Comparison of ENCODE assay signal across 10 cellular contexts in genomic region chr15:77527164-77527778, GRCh38.
DNase-seq lines count a peak whose midpoint lies in the region; ATAC-seq and TF ChIP-seq lines count a peak whose summit lies in the region.
"Had no signal": no experiment of that assay in that cellular context is flagged by ENCODE, and none has a peak within 500 bp of the region (broad histone marks: within the 10 kb centered on the region; RNA-seq: fewer than 3 reads in every experiment).

No MANE protein-coding gene starts in this region.

- CTCF ChIA-PET in activated naive CD4-positive, alpha-beta T cell treated with anti-CD3 and anti-CD28 coated beads, Interleukin-2, amount 10 ng/mL, durations not matched to agents 7 days and 5 days (lab: Charles Lee), result interaction anchor here (0.6 to 3.2 kb wide), 3 partner anchors 16 to 1039 kb away, joined by 3 to 12 read pairs (median 3); no protein-coding TSS in a partner anchor

- H3K9me3 Mint-ChIP-seq in activated naive CD4-positive, alpha-beta T cell treated with anti-CD3 and anti-CD28 coated beads, Interleukin-2, amount 10 ng/mL, durations not matched to agents 7 days and 5 days, result no peaks in the 10 kb centered on the region

- H3K27me3 ChIP-seq in SJCRH30 (no peaks in the 10 kb centered on the region), left ventricle myocardium inferior (ENCODE audit: low read depth) (no peaks in the 10 kb centered on the region), stomach smooth muscle (ENCODE audit: control insufficient read depth in 1 of 2, insufficient read depth in 2 of 2, low read length in 2 of 2) (no peaks in the 10 kb centered on the region)

- H3K36me3 Mint-ChIP-seq in activated naive CD4-positive, alpha-beta T cell treated with anti-CD3 and anti-CD28 coated beads, Interleukin-2, amount 10 ng/mL, durations not matched to agents 7 days and 5 days, result no peaks in the 10 kb centered on the region

- no peaks in the 10 kb centered on the region for H3K36me3 ChIP-seq in SJCRH30
- H3K36me3 ChIP-seq in left ventricle myocardium inferior, result no peaks in the 10 kb centered on the region
- no peaks in the 10 kb centered on the region for H3K36me3 ChIP-seq in stomach smooth muscle (ENCODE audit: control insufficient read depth in 2 of 2, insufficient read depth in 2 of 2, low read length in 2 of 2)

- no peak overlapping the region for H3K9ac ChIP-seq in stomach smooth muscle (ENCODE audit: low read length in 2 of 2)

- H3K27ac ChIP-seq in SJCRH30 (peak overlapping the region; percentile 35; the same call in 1 of the 2 replicates), left ventricle myocardium inferior (replicated peaks) (peak overlapping the region; percentile 74), stomach smooth muscle (ENCODE audit: low read length) (peak overlapping the region; percentile 6)

- H3K9me3 ChIP-seq in SJCRH30 (replicated peaks), result no peaks in the 10 kb centered on the region
- H3K9me3 ChIP-seq in left ventricle myocardium inferior (replicated peaks), result no peaks in the 10 kb centered on the region
- peaks cover 0 to 3% of the 10 kb centered on the region in 2 donors for H3K9me3 ChIP-seq in stomach smooth muscle (ENCODE audit: control insufficient read depth in 2 of 2, low read length in 2 of 2)

- H3K4me1 ChIP-seq in SJCRH30 (peaks cover 35% of the 10 kb centered on the region), left ventricle myocardium inferior (peaks cover 33% of the 10 kb centered on the region), stomach smooth muscle (ENCODE audit: control insufficient read depth, insufficient read depth, low read length) (peaks cover 7% of the 10 kb centered on the region)

- DNase-seq in NCI-H1105 treated with DMSO at 0.1 percent for 48 hours (lab: John Stamatoyannopoulos, UW), result peak; percentile 1
- DNase-seq in NCI-H1105 (lab: John Stamatoyannopoulos, UW), result no peak
- DNase-seq in SJCRH30, result peak; percentile 90 to 91
- DNase-seq in left ventricle myocardium inferior, result peak; percentile 46
- no peak for DNase-seq in activated gamma-delta T cell treated with Interleukin-2 at 50 U/mL for 16 hours
- no peak for DNase-seq in activated naive CD4-positive, alpha-beta T cell treated with anti-CD3 and anti-CD28 coated beads, Interleukin-2, amount 10 ng/mL, durations not matched to agents 7 days and 5 days
- DNase-seq: activated naive CD4-positive, alpha-beta T cell; stimulated activated CD4-positive, alpha-beta T cell treated with anti-CD3 and anti-CD28 coated beads, Interleukin-1b, Interleukin-23, amount 100 ng/mL, for 48 hours had no signal

- peaks cover 17% of the 10 kb centered on the region for H3K27me3 Mint-ChIP-seq in activated naive CD4-positive, alpha-beta T cell treated with anti-CD3 and anti-CD28 coated beads, Interleukin-2, amount 10 ng/mL, durations not matched to agents 7 days and 5 days

- H3K4me1 Mint-ChIP-seq in activated naive CD4-positive, alpha-beta T cell treated with anti-CD3 and anti-CD28 coated beads, Interleukin-2, amount 10 ng/mL, durations not matched to agents 7 days and 5 days, result no peaks in the 10 kb centered on the region

- intact Hi-C loops in left ventricle myocardium inferior (cut with micrococcal nuclease), result no loop called here

- no peak overlapping the region for H3K4me3 Mint-ChIP-seq in activated naive CD4-positive, alpha-beta T cell treated with anti-CD3 and anti-CD28 coated beads, Interleukin-2, amount 10 ng/mL, durations not matched to agents 7 days and 5 days

- peak overlapping the region; percentile 23 for H3K4me3 ChIP-seq in SJCRH30
- no peak overlapping the region for H3K4me3 ChIP-seq in left ventricle myocardium inferior
- no peak overlapping the region for H3K4me3 ChIP-seq in stomach smooth muscle (ENCODE audit: low read length in 2 of 2)

- H3K27ac Mint-ChIP-seq in activated naive CD4-positive, alpha-beta T cell treated with anti-CD3 and anti-CD28 coated beads, Interleukin-2, amount 10 ng/mL, durations not matched to agents 7 days and 5 days, result no peak overlapping the region

- no peak for TF ChIP-seq CTCF in left ventricle myocardium inferior (IDR thresholded peaks at IDR 0.05; ENCODE audit: borderline replicate concordance)

- no peak for ATAC-seq in GM19467 (IDR thresholded peaks at IDR 0.05; ENCODE audit: unreplicated experiment)

Comparison
In these comparisons a context has a peak if more than half of its experiments do, and no peak if none do; other contexts are left out.
1. DNase-seq: peak in NCI-H1105 treated with DMSO at 0.1 percent for 48 hours (single experiment), SJCRH30 (2 of 2) and left ventricle myocardium inferior (single experiment); none in NCI-H1105 (single experiment), activated gamma-delta T cell treated with Interleukin-2 at 50 U/mL for 16 hours (single experiment) and activated naive CD4-positive, alpha-beta T cell treated with anti-CD3 and anti-CD28 coated beads, Interleukin-2, amount 10 ng/mL, durations not matched to agents 7 days and 5 days (single experiment).
2. H3K27ac ChIP-seq: peak in every context shown above with its lines; median percentile 74 in left ventricle myocardium inferior; 35 in SJCRH30; 6 in stomach smooth muscle.